1 cellular context compared by ENCODE assay signal in genomic region chr1:230206976-230207375, GRCh38.
TF ChIP-seq lines count a peak whose summit lies in the region.

No MANE protein-coding gene starts in this region.

TF ChIP-seq in endothelial cell of umbilical vein, 7 proteins besides CTCF, POLR2A, EP300 and RAD21 (continued from another document):
- TF ChIP-seq JUN (IDR thresholded peaks at IDR 0.05; ENCODE audit: borderline replicate concordance, insufficient read depth, insufficient read length, low read depth), result no peak
- TF ChIP-seq POLR2AphosphoS5 (IDR thresholded peaks at IDR 0.05; ENCODE audit: insufficient read depth, low read depth, low read length), result no peak
- no peak for TF ChIP-seq EZH2 (IDR thresholded peaks at IDR 0.05; ENCODE audit: borderline replicate concordance, low read depth, low read length, severe bottlenecking)
